In the genomic region with DNA sequence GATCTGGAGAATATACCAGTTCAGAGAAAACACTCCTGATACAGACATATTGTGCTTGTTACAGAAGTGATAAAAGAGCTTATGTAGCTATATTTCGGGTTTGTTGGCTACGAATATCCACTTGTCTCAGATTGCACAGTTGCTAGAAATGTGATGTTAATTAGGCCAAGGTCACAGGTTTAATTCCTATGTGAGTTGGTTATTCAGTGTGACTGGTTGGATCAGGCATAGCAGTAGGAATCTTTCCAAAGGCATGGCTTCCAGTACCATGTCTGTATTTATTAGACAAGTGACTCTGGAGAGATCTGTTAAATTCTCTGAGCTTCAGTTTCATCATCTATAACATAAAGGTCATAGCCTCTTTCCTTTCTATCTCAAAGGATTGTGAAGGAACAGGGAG, we compare ENCODE assay signal across 12 cellular contexts.
"Had no signal": no experiment of that assay in that cellular context is flagged by ENCODE, and none has a peak within 500 bp of the region (broad histone marks: within the 10 kb centered on the region; RNA-seq: fewer than 3 reads in every experiment).

No MANE protein-coding gene starts in this region.

- H3K9me3 Mint-ChIP-seq: dendritic cell treated with granulocyte-macrophage colony-stimulating factor and Interleukin-4, amounts not matched to agents 40 ng/mL and 50 ng/mL, for 4 days had no signal

- H3K27me3 Mint-ChIP-seq: dendritic cell treated with granulocyte-macrophage colony-stimulating factor and Interleukin-4, amounts not matched to agents 40 ng/mL and 50 ng/mL, for 4 days; naive thymus-derived CD4-positive, alpha-beta T cell had no signal

- ATAC-seq: naive thymus-derived CD4-positive, alpha-beta T cell had no signal

- H3K4me3 Mint-ChIP-seq: dendritic cell treated with granulocyte-macrophage colony-stimulating factor and Interleukin-4, amounts not matched to agents 40 ng/mL and 50 ng/mL, for 4 days; naive thymus-derived CD4-positive, alpha-beta T cell had no signal

- H3K36me3 Mint-ChIP-seq: naive thymus-derived CD4-positive, alpha-beta T cell had no signal

- H3K27ac Mint-ChIP-seq: dendritic cell treated with granulocyte-macrophage colony-stimulating factor and Interleukin-4, amounts not matched to agents 40 ng/mL and 50 ng/mL, for 4 days; naive thymus-derived CD4-positive, alpha-beta T cell had no signal

- H3K4me1 Mint-ChIP-seq: naive thymus-derived CD4-positive, alpha-beta T cell had no signal

- DNase-seq: esophagus squamous epithelium; foreskin melanocyte; head of caudate nucleus; kidney glomerular epithelial cell; mesendoderm; naive thymus-derived CD4-positive, alpha-beta T cell; sigmoid colon; stimulated activated naive CD4-positive, alpha-beta T cell; stomach; substantia nigra; transverse colon had no signal
